ENCODE assay signal across 1 cellular context in the genomic region with DNA sequence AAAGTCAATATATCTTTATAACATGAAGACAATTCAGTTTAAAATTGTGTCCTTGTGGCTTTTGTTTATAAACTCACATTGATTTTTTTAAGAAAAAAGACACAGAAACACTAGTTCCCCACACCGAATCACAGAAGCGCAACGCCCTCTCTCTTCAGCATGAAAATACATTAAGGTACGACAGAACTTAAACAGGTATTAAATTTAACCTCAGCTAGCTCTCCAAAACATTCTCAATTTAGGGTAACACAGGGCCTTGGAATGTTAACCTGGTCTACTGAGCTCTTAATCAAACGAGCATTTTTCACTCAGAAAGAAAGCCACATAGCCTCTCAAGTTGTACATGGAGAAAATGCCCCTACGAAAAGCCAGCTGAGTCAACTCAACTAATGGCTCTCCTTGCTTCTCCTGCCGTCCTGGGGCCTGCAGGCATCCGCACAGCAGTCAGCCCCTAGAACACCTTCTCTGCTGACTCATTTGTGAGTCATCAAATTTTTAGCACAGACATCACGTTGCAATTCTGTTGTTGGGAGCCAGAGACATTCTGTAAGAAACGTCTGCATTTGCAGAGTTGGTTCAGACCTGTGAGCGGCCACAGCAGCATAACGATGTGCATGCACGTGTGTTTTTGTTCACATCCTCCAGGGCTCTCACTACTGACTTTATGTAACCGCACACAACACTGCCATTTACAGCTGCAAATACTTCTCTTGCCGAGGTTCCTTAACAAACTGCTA.
TF ChIP-seq lines count a peak whose summit lies in the region.

No MANE protein-coding gene starts in this region.

TF ChIP-seq in IMR-90, 13 proteins besides CTCF, POLR2A, EP300 and RAD21:
- peak; percentile 87 for TF ChIP-seq MXI1 (IDR thresholded peaks at IDR 0.05; ENCODE audit: borderline replicate concordance, low read depth, low read length)
- no peak for TF ChIP-seq USF2 (IDR thresholded peaks at IDR 0.05; ENCODE audit: low read depth, low read length)
- TF ChIP-seq ELK1 (IDR thresholded peaks at IDR 0.05; ENCODE audit: borderline replicate concordance, low read depth, low read length) = no peak
- peak; percentile 73 for TF ChIP-seq CEBPB (IDR thresholded peaks at IDR 0.05; ENCODE audit: low read depth, low read length)
- no peak; the same call in 1 of the 2 replicates for TF ChIP-seq MAZ (IDR thresholded peaks at IDR 0.05; ENCODE audit: borderline replicate concordance, low read depth, low read length)
- TF ChIP-seq CHD1 (IDR thresholded peaks at IDR 0.05; ENCODE audit: low read depth, low read length) = no peak
- TF ChIP-seq BHLHE40 (IDR thresholded peaks at IDR 0.05; ENCODE audit: low read depth, low read length) = peak; percentile 90
- peak; percentile 99 for TF ChIP-seq FOS (IDR thresholded peaks at IDR 0.05; ENCODE audit: low read depth, low read length)
- TF ChIP-seq RCOR1 (IDR thresholded peaks at IDR 0.05; ENCODE audit: insufficient replicate concordance, low read length) = peak; percentile 69
- TF ChIP-seq NFE2L2 (IDR thresholded peaks at IDR 0.05; ENCODE audit: low read depth, low read length) = peak; percentile 88
- TF ChIP-seq RFX5 (IDR thresholded peaks at IDR 0.05; ENCODE audit: low read depth, low read length) = no peak; the same call in 1 of the 2 replicates
- TF ChIP-seq MAFK (IDR thresholded peaks at IDR 0.05; ENCODE audit: low read depth, low read length) = peak; percentile 85
- TF ChIP-seq SMC3 (IDR thresholded peaks at IDR 0.05; ENCODE audit: low read depth, low read length) = peak; percentile 8; the same call in 1 of the 2 replicates
